8 cellular contexts compared by ENCODE assay signal in the genomic region with DNA sequence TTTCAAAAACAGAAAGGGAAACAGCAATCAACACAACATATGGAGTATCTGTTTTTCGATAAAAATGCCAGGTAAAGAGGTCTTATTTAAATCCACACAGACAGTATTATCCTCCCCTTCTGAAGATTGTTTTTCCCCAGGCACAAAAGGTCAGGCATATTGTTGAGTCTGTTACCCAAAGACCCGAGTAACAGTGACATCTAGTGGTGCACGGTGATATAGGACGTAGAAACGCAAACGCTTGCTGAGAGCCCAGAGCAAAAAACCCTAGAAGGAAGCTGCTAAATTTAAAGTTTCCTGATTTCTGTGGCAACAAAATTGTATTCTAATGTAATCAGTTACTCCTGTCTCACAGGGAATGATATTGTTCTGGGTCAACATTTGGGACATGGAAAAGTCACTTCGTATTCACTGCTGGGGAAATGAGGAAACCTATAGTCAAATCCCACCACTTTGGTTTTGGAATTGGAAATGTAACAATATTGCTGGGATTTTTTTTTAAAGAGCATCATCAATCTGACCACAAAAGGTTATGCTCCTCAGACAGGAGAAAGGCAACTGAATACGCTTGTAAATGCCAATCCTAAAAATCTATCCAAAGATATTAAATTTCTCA.
DNase-seq lines count a peak whose midpoint lies in the region; ATAC-seq and TF ChIP-seq lines count a peak whose summit lies in the region.

No MANE protein-coding gene starts in this region.

- H3F3A ChIP-seq in SU-DHL-6 (ENCODE audit: insufficient read depth): no peaks in the 10 kb centered on the region

- H3K27me3 ChIP-seq in SU-DHL-6 (ENCODE audit: low read length) (no peaks in the 10 kb centered on the region), hepatocyte (no peaks in the 10 kb centered on the region)

- no peaks in the 10 kb centered on the region for H3K4me1 ChIP-seq in hepatocyte (ENCODE audit: insufficient read depth)

- H3K79me2 ChIP-seq in SU-DHL-6 (ENCODE audit: insufficient read depth, low read length) (no peaks in the 10 kb centered on the region), hepatocyte (no peaks in the 10 kb centered on the region)

- H2AFZ ChIP-seq in SU-DHL-6 (ENCODE audit: low read depth, low read length, severe bottlenecking) (no peak overlapping the region), hepatocyte (no peak overlapping the region)

- H3K9ac ChIP-seq in SU-DHL-6 (ENCODE audit: low read length): no peak overlapping the region

- H3K9me2 ChIP-seq in SU-DHL-6 (replicated peaks; ENCODE audit: insufficient read depth, low read length) (no peaks in the 10 kb centered on the region), hepatocyte (replicated peaks; ENCODE audit: insufficient read depth) (no peaks in the 10 kb centered on the region)

- H3K27ac ChIP-seq in SU-DHL-6 (ENCODE audit: low read depth, low read length) (no peak overlapping the region), hepatocyte (no peak overlapping the region)

- H4K20me1 ChIP-seq in SU-DHL-6 (ENCODE audit: low read depth, low read length) (no peaks in the 10 kb centered on the region), hepatocyte (ENCODE audit: insufficient read depth, poor library complexity, severe bottlenecking) (no peaks in the 10 kb centered on the region)

- peak; percentile 95 for ATAC-seq in HG02798 (IDR thresholded peaks at IDR 0.05; ENCODE audit: poor library complexity, unreplicated experiment)

- H3K9me3 ChIP-seq in SU-DHL-6 (ENCODE audit: insufficient read depth, low read length) (no peaks in the 10 kb centered on the region), hepatocyte (ENCODE audit: low read depth) (no peaks in the 10 kb centered on the region)

- H3K4me2 ChIP-seq in SU-DHL-6 (ENCODE audit: low read depth, low read length, poor library complexity, severe bottlenecking) (no peak overlapping the region), hepatocyte (no peak overlapping the region)

- peak; percentile 72 for DNase-seq in activated effector memory CD4-positive, alpha-beta T cell treated with anti-CD3 and anti-CD28 coated beads, Interleukin-2, amount 50 U/mL, for 16 hours
- DNase-seq in activated effector memory CD4-positive, alpha-beta T cell treated with Interleukin-2 at 50 U/mL for 16 hours: no peak
- peak; percentile 73 for DNase-seq in NCI-H1105 (lab: John Stamatoyannopoulos, UW)
- DNase-seq in anterior cingulate cortex (lab: John Stamatoyannopoulos, UW): peak in 50 of 58 donors; percentile 4 to 89 (median 52)
- DNase-seq in hepatocyte (ENCODE audit: low spot score): peak; percentile 85
- DNase-seq in skeletal muscle cell (ENCODE audit: low read depth): peak; percentile 54

- H3K36me3 ChIP-seq in SU-DHL-6 (ENCODE audit: low read length) (no peaks in the 10 kb centered on the region), hepatocyte (replicated peaks; ENCODE audit: insufficient read depth, low read depth) (no peaks in the 10 kb centered on the region)

- 16% methylated on average over 8 of the region's 8 CpGs for WGBS in hepatocyte (ENCODE audit: low lambda C conversion rate, missing lambda C conversion rate)

- TF ChIP-seq CTCF in SU-DHL-6 (IDR thresholded peaks at IDR 0.05; ENCODE audit: insufficient read depth, low read length, poor library complexity, severe bottlenecking): peak; percentile 84
- TF ChIP-seq CTCF in hepatocyte (IDR thresholded peaks at IDR 0.05; ENCODE audit: poor library complexity): peak; percentile 86

- H3K4me3 ChIP-seq in SU-DHL-6 (ENCODE audit: insufficient read depth, low read length, poor library complexity, severe bottlenecking) (no peak overlapping the region), hepatocyte (no peak overlapping the region), skeletal muscle cell (ENCODE audit: low read depth, low read length) (no peak overlapping the region)
